ENCODE assay signal across 20 cellular contexts in genomic region chr19:7386769-7387168, GRCh38. TPM values are rescaled to one million over a fixed set of nuclear protein-coding genes. Genes with fewer than 3 reads are reported as not detected.
DNase-seq lines count a peak whose midpoint lies in the region; ATAC-seq, FAIRE-seq and TF ChIP-seq lines count a peak whose summit lies in the region.
"Had no signal": no experiment of that assay in that cellular context is flagged by ENCODE, and none has a peak within 500 bp of the region (broad histone marks: within the 10 kb centered on the region; RNA-seq: fewer than 3 reads in every experiment).

No MANE protein-coding gene starts in this region.

- TF ChIP-seq POLR2A in HCT116 (IDR thresholded peaks at IDR 0.05; ENCODE audit: borderline replicate concordance, extremely low read depth, insufficient read depth, insufficient read length) (no peak), K562 (conservative IDR thresholded peaks at IDR 0.05) (no peak)

- TF ChIP-seq RAD21 in HCT116 (IDR thresholded peaks at IDR 0.05; ENCODE audit: low read depth), result no peak
- TF ChIP-seq RAD21 in K562 (CRISPR knock-in tag; conservative IDR thresholded peaks at IDR 0.05 in 1 of 2, IDR thresholded peaks at IDR 0.05 in 1 of 2), result no peak

- CTCF ChIA-PET in HCT116 (lab: Charles Lee) (interaction anchor here (0.9 to 1.3 kb wide), 4 partner anchors 20 to 413 kb away, joined by 3 to 5 read pairs (median 4); no protein-coding TSS in a partner anchor), K562 (lab: Yijun Ruan, JAX; ENCODE audit: low intra/inter-chr PET ratio) (no interaction called here)

- H3K36me3 ChIP-seq in HCT116 (ENCODE audit: control insufficient read depth in 1 of 2, insufficient read depth in 2 of 2, low read length in 2 of 2) (no peaks in the 10 kb centered on the region), K562 (ENCODE audit: control insufficient read depth, insufficient read depth, low read length) (no peaks in the 10 kb centered on the region)

- RAD21 ChIA-PET in HCT116 (lab: Charles Lee; ENCODE audit: low non-redundant PET in 1 of 2, low total read pairs in 2 of 2, uncharacterized antibody in 2 of 2, unreplicated experiment in 2 of 2), result interaction anchor here in 1 of 2 experiments (0.7 kb wide), 1 partner anchor 32 kb away, joined by 4 read pairs; no protein-coding TSS in a partner anchor

- H3K9ac ChIP-seq in HCT116 (ENCODE audit: low read length) (no peak overlapping the region), K562 (ENCODE audit: insufficient read depth in 1 of 2, low read depth in 2 of 2, low read length in 2 of 2) (no peak overlapping the region)

- POLR2A ChIA-PET in HCT116 (lab: Charles Lee) (no interaction called here), K562 (lab: Yijun Ruan, JAX) (interaction anchor here (0.6 to 1.1 kb wide), 2 partner anchors 10 to 114 kb away, joined by 3 to 5 read pairs; no protein-coding TSS in a partner anchor)

- WGBS in K562 (ENCODE audit: insufficient coverage, low coverage, missing lambda C conversion rate), result 4% methylated on average over 8 of the region's 8 CpGs

- no peak for DNase-seq in stimulated activated naive CD8-positive, alpha-beta T cell treated with anti-CD3 and anti-CD28 coated beads, Interleukin-15, amount 100 ng/mL, for 72 hours
- DNase-seq in HCT116 (ENCODE audit: low read depth, low spot score) (no peak), K562 (ENCODE audit: extremely low read depth in 1 of 4, low spot score in 3 of 4) (peak in 1 of 4 experiments; percentile 6), anterior cingulate cortex (lab: John Stamatoyannopoulos, UW) (no peak), ecto neural progenitor cell (ENCODE audit: low spot score) (no peak)
- no peak for DNase-seq in stimulated activated naive B cell treated with anti-CD40 and anti-IgM and Interleukin-4, amounts not matched to agents 10 μg/mL and 1 μg/mL and 100 μg/mL, for 72 hours
- DNase-seq: activated effector memory CD4-positive, alpha-beta T cell treated with Interleukin-2 at 50 U/mL for 16 hours; DND-41; KBM-7; mesenchymal stem cell; naive B cell; NK-92 treated with Interleukin-12 subunit alpha and Interleukin-12 subunit beta, amount 100 ng/mL, for 24 hours; occipital lobe; stimulated activated naive CD4-positive, alpha-beta T cell had no signal

- no peak for ATAC-seq in stimulated activated naive CD8-positive, alpha-beta T cell treated with anti-CD3 and anti-CD28 coated beads, Interleukin-15, amount 100 ng/mL, for 72 hours
- no peak for ATAC-seq in HCT116
- ATAC-seq in K562, result peak; percentile 21; the same call in 2 of the 3 replicates
- no peak for ATAC-seq in stimulated activated naive B cell treated with anti-CD40 and anti-IgM and Interleukin-4, amounts not matched to agents 10 μg/mL and 1 μg/mL and 100 μg/mL, for 72 hours (replicated peaks)
- ATAC-seq in HG03469 (IDR thresholded peaks at IDR 0.05; ENCODE audit: unreplicated experiment), result no peak

- no peaks in the 10 kb centered on the region for H3K9me1 ChIP-seq in K562 (ENCODE audit: control insufficient read depth, insufficient read depth, low read length)

- H3K9me3 ChIP-seq in HCT116 (ENCODE audit: control insufficient read depth in 1 of 2, insufficient read depth in 1 of 2, low read depth in 1 of 2, low read length in 2 of 2) (no peaks in the 10 kb centered on the region), K562 (replicated peaks; ENCODE audit: control insufficient read depth, insufficient read depth, low read depth, low read length) (no peaks in the 10 kb centered on the region; the same call in 1 of the 2 replicates)
- H3K9me3 ChIP-seq: Peyer's patch had no signal

- intact Hi-C loops in HCT116 (cut with micrococcal nuclease) (loop anchor here (10.0 kb wide), 1 partner anchor 418 kb away; no protein-coding TSS in a partner anchor), K562 (cut with micrococcal nuclease) (no loop called here)

- H3K4me3 Mint-ChIP-seq in stimulated activated naive CD8-positive, alpha-beta T cell treated with anti-CD3 and anti-CD28 coated beads, Interleukin-15, Interleukin-2, amounts not matched to agents 100 ng/mL and 50 ng/mL, for 24 hours, result no peak overlapping the region
- no peak overlapping the region for H3K4me3 Mint-ChIP-seq in stimulated activated naive CD8-positive, alpha-beta T cell treated with anti-CD3 and anti-CD28 coated beads, Interleukin-15, amount 100 ng/mL, for 72 hours
- H3K4me3 Mint-ChIP-seq in stimulated activated naive B cell treated with anti-CD40 and anti-IgM and Interleukin-4, amounts not matched to agents 10 μg/mL and 1 μg/mL and 100 μg/mL, for 72 hours, result no peak overlapping the region
- H3K4me3 Mint-ChIP-seq: dendritic cell treated with granulocyte-macrophage colony-stimulating factor and Interleukin-4, amounts not matched to agents 40 ng/mL and 50 ng/mL, for 4 days; naive B cell had no signal

- H4K20me1 ChIP-seq in HCT116 (ENCODE audit: insufficient read depth), result no peaks in the 10 kb centered on the region
- 0 out of 2 replicates have a peak, but pooled peaks cover 3% of the 10 kb centered on the region for H4K20me1 ChIP-seq in K562 (replicated peaks; ENCODE audit: control insufficient read depth, insufficient read depth, low read length)

- H3K4me3 ChIP-seq in HCT116 (replicated peaks in 1 of 2; ENCODE audit: low read depth in 1 of 2, low read length in 2 of 2) (no peak overlapping the region), K562 (no peak overlapping the region)
- H3K4me3 ChIP-seq: skin epidermis had no signal

- H3K4me1 ChIP-seq in HCT116 (ENCODE audit: control insufficient read depth in 1 of 2, insufficient read depth in 2 of 2, low read length in 2 of 2), result peaks cover 25 to 29% of the 10 kb centered on the region in 2 experiments
- H3K4me1 ChIP-seq in K562 (replicated peaks in 1 of 2; ENCODE audit: control insufficient read depth in 2 of 2, insufficient read depth in 2 of 2, low read length in 2 of 2), result peaks cover 2 to 6% of the 10 kb centered on the region in 2 experiments; a peak in 2 of 5 replicates

- TF ChIP-seq CTCF in HCT116 (IDR thresholded peaks at IDR 0.05 in 2 of 3, conservative IDR thresholded peaks at IDR 0.05 in 1 of 3; ENCODE audit: borderline replicate concordance in 1 of 3, insufficient read depth in 1 of 3, low read depth in 2 of 3, low read length in 2 of 3) (no peak), K562 (IDR thresholded peaks at IDR 0.05 in 2 of 3, conservative IDR thresholded peaks at IDR 0.05 in 1 of 3; ENCODE audit: insufficient read depth in 2 of 3, low read depth in 1 of 3, low read length in 3 of 3) (no peak)

- H3K4me1 Mint-ChIP-seq in stimulated activated naive CD8-positive, alpha-beta T cell treated with anti-CD3 and anti-CD28 coated beads, Interleukin-15, Interleukin-2, amounts not matched to agents 100 ng/mL and 50 ng/mL, for 24 hours (ENCODE audit: low read depth), result peaks cover 21% of the 10 kb centered on the region
- H3K4me1 Mint-ChIP-seq in stimulated activated naive CD8-positive, alpha-beta T cell treated with anti-CD3 and anti-CD28 coated beads, Interleukin-15, amount 100 ng/mL, for 72 hours, result peaks cover 6% of the 10 kb centered on the region
- peaks cover 6 to 8% of the 10 kb centered on the region in 2 donors for H3K4me1 Mint-ChIP-seq in stimulated activated naive B cell treated with anti-CD40 and anti-IgM and Interleukin-4, amounts not matched to agents 10 μg/mL and 1 μg/mL and 100 μg/mL, for 72 hours

- in situ Hi-C loops in K562 (cut with MboI), result no loop called here

- H3K4me2 ChIP-seq in HCT116 (ENCODE audit: low read length), result peak overlapping the region; percentile 22; the same call in 1 of the 2 replicates
- H3K4me2 ChIP-seq in K562 (ENCODE audit: insufficient read depth, low read length), result no peak overlapping the region

- no peaks in the 10 kb centered on the region for H3K27me3 Mint-ChIP-seq in stimulated activated naive CD8-positive, alpha-beta T cell treated with anti-CD3 and anti-CD28 coated beads, Interleukin-15, Interleukin-2, amounts not matched to agents 100 ng/mL and 50 ng/mL, for 24 hours
- H3K27me3 Mint-ChIP-seq in stimulated activated naive CD8-positive, alpha-beta T cell treated with anti-CD3 and anti-CD28 coated beads, Interleukin-15, amount 100 ng/mL, for 72 hours, result no peaks in the 10 kb centered on the region
- no peaks in the 10 kb centered on the region for H3K27me3 Mint-ChIP-seq in stimulated activated naive B cell treated with anti-CD40 and anti-IgM and Interleukin-4, amounts not matched to agents 10 μg/mL and 1 μg/mL and 100 μg/mL, for 72 hours
- H3K27me3 Mint-ChIP-seq: dendritic cell treated with granulocyte-macrophage colony-stimulating factor and Interleukin-4, amounts not matched to agents 40 ng/mL and 50 ng/mL, for 4 days; naive B cell had no signal

- no peaks in the 10 kb centered on the region for H3K9me2 ChIP-seq in HCT116 (ENCODE audit: insufficient read depth)

- H2AFZ ChIP-seq in HCT116 (ENCODE audit: low read depth, low read length, poor library complexity, severe bottlenecking) (no peak overlapping the region), K562 (ENCODE audit: low read depth, low read length) (no peak overlapping the region)

- H3K79me2 ChIP-seq in HCT116 (ENCODE audit: insufficient read depth, low read length) (no peaks in the 10 kb centered on the region), K562 (ENCODE audit: control insufficient read depth, insufficient read depth, low read length) (no peaks in the 10 kb centered on the region)

- TF ChIP-seq EP300 in K562 (IDR thresholded peaks at IDR 0.05; ENCODE audit: low read length), result no peak

- no peaks in the 10 kb centered on the region for H3K9me3 Mint-ChIP-seq in stimulated activated naive CD8-positive, alpha-beta T cell treated with anti-CD3 and anti-CD28 coated beads, Interleukin-15, Interleukin-2, amounts not matched to agents 100 ng/mL and 50 ng/mL, for 24 hours
- no peaks in the 10 kb centered on the region for H3K9me3 Mint-ChIP-seq in stimulated activated naive CD8-positive, alpha-beta T cell treated with anti-CD3 and anti-CD28 coated beads, Interleukin-15, amount 100 ng/mL, for 72 hours
- no peaks in the 10 kb centered on the region for H3K9me3 Mint-ChIP-seq in stimulated activated naive B cell treated with anti-CD40 and anti-IgM and Interleukin-4, amounts not matched to agents 10 μg/mL and 1 μg/mL and 100 μg/mL, for 72 hours
- H3K9me3 Mint-ChIP-seq: dendritic cell treated with granulocyte-macrophage colony-stimulating factor and Interleukin-4, amounts not matched to agents 40 ng/mL and 50 ng/mL, for 4 days; naive B cell had no signal

- H3K27me3 ChIP-seq in HCT116 (ENCODE audit: insufficient read depth, low read length) (no peaks in the 10 kb centered on the region), K562 (ENCODE audit: control insufficient read depth in 2 of 2, insufficient read depth in 2 of 2, low read length in 2 of 2) (peaks cover 22 to 52% of the 10 kb centered on the region in 2 experiments; a peak in 4 of 5 replicates)
- H3K27me3 ChIP-seq: Peyer's patch had no signal

- H3K36me3 Mint-ChIP-seq in stimulated activated naive CD8-positive, alpha-beta T cell treated with anti-CD3 and anti-CD28 coated beads, Interleukin-15, Interleukin-2, amounts not matched to agents 100 ng/mL and 50 ng/mL, for 24 hours (ENCODE audit: low read depth), result peaks cover 9% of the 10 kb centered on the region
- peaks cover 5 to 6% of the 10 kb centered on the region in 2 donors for H3K36me3 Mint-ChIP-seq in stimulated activated naive B cell treated with anti-CD40 and anti-IgM and Interleukin-4, amounts not matched to agents 10 μg/mL and 1 μg/mL and 100 μg/mL, for 72 hours

- FAIRE-seq in K562 (lab: Jason Lieb, UNC), result no peak
- FAIRE-seq: endothelial cell of umbilical vein had no signal

- H3K27ac ChIP-seq in HCT116 (ENCODE audit: low read depth, low read length) (no peak overlapping the region), K562 (ENCODE audit: extremely low read depth, low read depth, low read length) (no peak overlapping the region)

- H3K27ac Mint-ChIP-seq in stimulated activated naive CD8-positive, alpha-beta T cell treated with anti-CD3 and anti-CD28 coated beads, Interleukin-15, Interleukin-2, amounts not matched to agents 100 ng/mL and 50 ng/mL, for 24 hours, result peak overlapping the region; percentile 45
- no peak overlapping the region for H3K27ac Mint-ChIP-seq in stimulated activated naive CD8-positive, alpha-beta T cell treated with anti-CD3 and anti-CD28 coated beads, Interleukin-15, amount 100 ng/mL, for 72 hours
- peak overlapping the region; percentile 91 for H3K27ac Mint-ChIP-seq in stimulated activated naive B cell treated with anti-CD40 and anti-IgM and Interleukin-4, amounts not matched to agents 10 μg/mL and 1 μg/mL and 100 μg/mL, for 72 hours

- no TSS peak for BruUV-seq in HCT116 (replicated peaks; lab: Mats Ljungman, UMichigan)
- BruUV-seq in K562 (replicated peaks; lab: Mats Ljungman, UMichigan), result no TSS peak

RNA-seq across cellular contexts. Expression of gene ARHGEF18, which starts 38.0 kb away (rescaled TPM):
- total RNA-seq in HCT116 (2021; ENCODE audit: unreplicated experiment) (32.2 TPM), K562 (2014; rRNA removed) (11.4 and 13.8 TPM in 2 replicates), K562 (2014; rRNA removed; fragmentation: Illumina TruSeq; extraction: Trizol) (0.91 and 2.6 TPM in 2 replicates), K562 (2015; rRNA removed; fragmentation: Illumina TruSeq; extraction: Trizol) (6.8 and 7.7 TPM in 2 replicates), K562 (2021) (14.9 and 16.5 TPM in 2 replicates)
- polyA plus RNA-seq in HCT116 (2012), result 19.9 and 23.9 TPM in 2 replicates
- total RNA-seq in K562 (2011; cell fraction: chromatin; rRNA removed; ENCODE audit: low replicate concordance), result 9.6 and 25.5 TPM in 2 replicates
- total RNA-seq in K562 (2011; cell fraction: nucleolus; rRNA removed), result 16.8 and 21.5 TPM in 2 replicates
- 11.7 and 12.4 TPM in 2 replicates for total RNA-seq in K562 (2011; cell fraction: nucleoplasm; rRNA removed)
- polyA plus RNA-seq in K562 (2011; rRNA removed) (2.8 and 4.0 TPM in 2 replicates), K562 (2014; fragmentation: Illumina TruSeq; extraction: Trizol) (4.5 and 5.7 TPM in 2 replicates), K562 (2014; fragmentation: Nextera tagmentation; extraction: Ambion mirVana) (under 1 TPM; 0.04 to 0.20 TPM), K562 (2014; rRNA removed) (6.8 TPM in 2 replicates)
- 4.3 and 7.7 TPM in 2 replicates for polyA plus RNA-seq in K562 (2011; cell fraction: cytosol; rRNA removed)
- 9.9 and 16.4 TPM in 2 replicates for polyA plus RNA-seq in K562 (2011; cell fraction: nucleus; rRNA removed)
- 9.8 and 15.1 TPM in 2 replicates for polyA plus RNA-seq in K562 (2012)
- 4.0 and 5.1 TPM in 2 replicates for polyA minus RNA-seq in K562 (2011; rRNA and poly(A)+ RNA removed)
- 9.3 and 10.7 TPM in 2 replicates for polyA minus RNA-seq in K562 (2011; cell fraction: cytosol; rRNA and poly(A)+ RNA removed)
- polyA minus RNA-seq in K562 (2011; cell fraction: nucleus; rRNA and poly(A)+ RNA removed), result 5.1 and 9.9 TPM in 2 replicates

Comparison
In these comparisons a context has a peak if more than half of its experiments do, and no peak if none do; other contexts are left out.
1. H3K27ac Mint-ChIP-seq: peak in stimulated activated naive CD8-positive, alpha-beta T cell treated with anti-CD3 and anti-CD28 coated beads, Interleukin-15, Interleukin-2, amounts not matched to agents 100 ng/mL and 50 ng/mL, for 24 hours (single experiment) and stimulated activated naive B cell treated with anti-CD40 and anti-IgM and Interleukin-4, amounts not matched to agents 10 μg/mL and 1 μg/mL and 100 μg/mL, for 72 hours (single experiment); none in stimulated activated naive CD8-positive, alpha-beta T cell treated with anti-CD3 and anti-CD28 coated beads, Interleukin-15, amount 100 ng/mL, for 72 hours (0 of 2).